ENCODE assay signal across 19 cellular contexts in genomic region chr20:48808382-48809034, GRCh38. TPM values are rescaled to one million over a fixed set of nuclear protein-coding genes. Genes with fewer than 3 reads are reported as not detected.
DNase-seq lines count a peak whose midpoint lies in the region; ATAC-seq and TF ChIP-seq lines count a peak whose summit lies in the region.
"Had no signal": no experiment of that assay in that cellular context is flagged by ENCODE, and none has a peak within 500 bp of the region (broad histone marks: within the 10 kb centered on the region; RNA-seq: fewer than 3 reads in every experiment).

No MANE protein-coding gene starts in this region.

- no peaks in the 10 kb centered on the region for H3K27me3 ChIP-seq in CD8-positive, alpha-beta T cell (ENCODE audit: insufficient read depth, low read length)
- no peaks in the 10 kb centered on the region for H3K27me3 ChIP-seq in PC-3 (ENCODE audit: low read length)
- H3K27me3 ChIP-seq: colonic mucosa, testis had no signal

- no peaks in the 10 kb centered on the region for H3K79me2 ChIP-seq in PC-3 (ENCODE audit: low read length)

- peaks cover 57% of the 10 kb centered on the region for H3K4me1 ChIP-seq in CD8-positive, alpha-beta T cell (ENCODE audit: insufficient read depth, low read length)
- peaks cover 16% of the 10 kb centered on the region; the same call in 1 of the 2 replicates for H3K4me1 ChIP-seq in PC-3 (ENCODE audit: insufficient read depth, low read length)
- H3K4me1 ChIP-seq: colonic mucosa, testis had no signal

- peak overlapping the region; percentile 77 for H3K27ac Mint-ChIP-seq in CD8-positive, alpha-beta T cell
- peak overlapping the region; percentile 78 for H3K27ac Mint-ChIP-seq in central memory CD8-positive, alpha-beta T cell (ENCODE audit: low read depth)
- H3K27ac Mint-ChIP-seq in neural crest cell (ENCODE audit: unreplicated experiment) (peak overlapping the region; percentile 89), type B pancreatic cell (no peak overlapping the region)

- ATAC-seq in CD8-positive, alpha-beta T cell = no peak
- peak; percentile 14; the same call in 1 of the 2 replicates for ATAC-seq in PC-3
- ATAC-seq in central memory CD8-positive, alpha-beta T cell (replicated peaks; ENCODE audit: extremely low read depth, poor library complexity, severe bottlenecking) = no peak
- ATAC-seq: mucosa of descending colon had no signal

- CTCF ChIA-PET in CD8-positive, alpha-beta T cell (lab: Charles Lee) = no interaction called here
- CTCF ChIA-PET in PC-3 (lab: Charles Lee) = no interaction called here

- BruUV-seq in PC-3 (replicated peaks; lab: Mats Ljungman, UMichigan) = no TSS peak

- no peak overlapping the region for H3K4me3 ChIP-seq in CD8-positive, alpha-beta T cell (ENCODE audit: low read depth, low read length)
- H3K4me3 ChIP-seq in PC-3 (ENCODE audit: low read length) = no peak overlapping the region
- H3K4me3 ChIP-seq: colonic mucosa, mucosa of descending colon, testis had no signal

- no peaks in the 10 kb centered on the region for H3K27me3 Mint-ChIP-seq in CD8-positive, alpha-beta T cell (ENCODE audit: low read depth)
- H3K27me3 Mint-ChIP-seq in central memory CD8-positive, alpha-beta T cell = no peaks in the 10 kb centered on the region
- H3K27me3 Mint-ChIP-seq in neural crest cell (ENCODE audit: low read depth) (no peaks in the 10 kb centered on the region), type B pancreatic cell (peaks cover 14% of the 10 kb centered on the region)

- peaks cover 4% of the 10 kb centered on the region for H3K9me3 ChIP-seq in CD8-positive, alpha-beta T cell (ENCODE audit: low read length)
- no peaks in the 10 kb centered on the region for H3K9me3 ChIP-seq in PC-3 (ENCODE audit: low read length)
- H3K9me3 ChIP-seq: colonic mucosa, mucosa of descending colon, testis had no signal

- H3K36me3 Mint-ChIP-seq in CD8-positive, alpha-beta T cell = peaks cover 49% of the 10 kb centered on the region
- peaks cover 25% of the 10 kb centered on the region for H3K36me3 Mint-ChIP-seq in central memory CD8-positive, alpha-beta T cell (ENCODE audit: insufficient read depth)
- peaks cover 36% of the 10 kb centered on the region for H3K36me3 Mint-ChIP-seq in neural crest cell (ENCODE audit: low read depth)
- H3K36me3 Mint-ChIP-seq in type B pancreatic cell = peaks cover 9% of the 10 kb centered on the region

- no peaks in the 10 kb centered on the region for H3K9me2 ChIP-seq in PC-3 (replicated peaks; ENCODE audit: low read length)

- H2AFZ ChIP-seq in PC-3 (ENCODE audit: low read length) = no peak overlapping the region

- H4K20me1 ChIP-seq in PC-3 (ENCODE audit: low read length) = no peaks in the 10 kb centered on the region

- no peaks in the 10 kb centered on the region for H3F3A ChIP-seq in PC-3 (ENCODE audit: low read length, unreplicated experiment)

- H3K4me3 Mint-ChIP-seq in CD8-positive, alpha-beta T cell = peak overlapping the region; percentile 8
- no peak overlapping the region for H3K4me3 Mint-ChIP-seq in central memory CD8-positive, alpha-beta T cell
- peak overlapping the region; percentile 28 for H3K4me3 Mint-ChIP-seq in neural crest cell
- H3K4me3 Mint-ChIP-seq in type B pancreatic cell = no peak overlapping the region

- DNase-seq in CD8-positive, alpha-beta T cell = no peak
- DNase-seq in PC-3 (peak; percentile 25), neural crest cell (ENCODE audit: low read depth, low spot score) (no peak), posterior vena cava (ENCODE audit: low spot score) (no peak), NCI-H1694 (lab: John Stamatoyannopoulos, UW) (no peak), NCI-H2227 treated with DMSO at 0.1 percent for 48 hours (lab: John Stamatoyannopoulos, UW) (no peak), type B pancreatic cell (ENCODE audit: extremely low spot score, unreplicated experiment) (no peak)
- DNase-seq in central memory CD8-positive, alpha-beta T cell (ENCODE audit: low spot score in 2 of 2) = no peak
- DNase-seq: colonic mucosa; foreskin melanocyte; HCEC 1CT; KBM-7; mucosa of descending colon; NCI-H2029 treated with DMSO at 0.1 percent for 48 hours; NCI-H524 treated with DMSO at 0.1 percent for 48 hours; stimulated activated CD4-positive, alpha-beta T cell treated with anti-CD3 and anti-CD28 coated beads, Interleukin-2, amount 100 ng/mL, for 24 hours; T-helper 1 cell; testis had no signal

- POLR2A ChIA-PET in CD8-positive, alpha-beta T cell (lab: Charles Lee) = no interaction called here
- POLR2A ChIA-PET in PC-3 (lab: Charles Lee; ENCODE audit: unreplicated experiment) = no interaction called here

- no peak overlapping the region for H3K27ac ChIP-seq in CD8-positive, alpha-beta T cell (ENCODE audit: low read depth, low read length)
- H3K27ac ChIP-seq in PC-3 (ENCODE audit: low read length) = no peak overlapping the region
- H3K27ac ChIP-seq: colonic mucosa, testis, VCaP had no signal

- no peak overlapping the region for H3K9ac ChIP-seq in PC-3 (ENCODE audit: low read length)

- H3K4me1 Mint-ChIP-seq in CD8-positive, alpha-beta T cell (ENCODE audit: low read depth) = peaks cover 64% of the 10 kb centered on the region
- H3K4me1 Mint-ChIP-seq in central memory CD8-positive, alpha-beta T cell = peaks cover 61% of the 10 kb centered on the region
- H3K4me1 Mint-ChIP-seq in neural crest cell (peaks cover 56% of the 10 kb centered on the region), type B pancreatic cell (ENCODE audit: unreplicated experiment) (no peaks in the 10 kb centered on the region)

- TF ChIP-seq CTCF in CD8-positive, alpha-beta T cell (IDR thresholded peaks at IDR 0.05) = no peak
- TF ChIP-seq CTCF in PC-3 (conservative IDR thresholded peaks at IDR 0.05; ENCODE audit: low read depth, low read length) (no peak), neural crest cell (conservative IDR thresholded peaks at IDR 0.05) (no peak), type B pancreatic cell (conservative IDR thresholded peaks at IDR 0.05) (no peak)

- H3K9me3 Mint-ChIP-seq in CD8-positive, alpha-beta T cell = peaks cover 4% of the 10 kb centered on the region
- no peaks in the 10 kb centered on the region for H3K9me3 Mint-ChIP-seq in central memory CD8-positive, alpha-beta T cell
- H3K9me3 Mint-ChIP-seq in neural crest cell (peaks cover 3% of the 10 kb centered on the region), type B pancreatic cell (no peaks in the 10 kb centered on the region)

- no peaks in the 10 kb centered on the region for H3K36me3 ChIP-seq in CD8-positive, alpha-beta T cell (ENCODE audit: insufficient read depth, low read length)
- no peaks in the 10 kb centered on the region for H3K36me3 ChIP-seq in PC-3 (ENCODE audit: low read depth, low read length)
- H3K36me3 ChIP-seq: colonic mucosa had no signal

- H3K4me2 ChIP-seq in PC-3 (ENCODE audit: low read length) = no peak overlapping the region

- intact Hi-C loops in CD8-positive, alpha-beta T cell (cut with DNase I, micrococcal nuclease) = no loop called here
- intact Hi-C loops in PC-3 (cut with micrococcal nuclease) (no loop called here), posterior vena cava (cut with DNase I) (no loop called here)

RNA-seq across cellular contexts. Expression of gene PREX1, which starts 19.3 kb away (rescaled TPM):
- 100 to 1,000 TPM; 111 to 117 TPM for total RNA-seq in CD8-positive, alpha-beta T cell
- total RNA-seq in PC-3 (2014; rRNA removed) (18.9 and 22.1 TPM in 2 replicates), neural crest cell (72.4 and 73.7 TPM in 2 replicates), posterior vena cava (10 to 100 TPM; 16.9 to 22.0 TPM), type B pancreatic cell (ENCODE audit: low replicate concordance) (0.71 and 20.8 TPM in 2 replicates)

Comparison
In these comparisons a context has a peak if more than half of its experiments do, and no peak if none do; other contexts are left out.
1. H3K4me3 Mint-ChIP-seq: peak in CD8-positive, alpha-beta T cell (single experiment) and neural crest cell (single experiment); none in central memory CD8-positive, alpha-beta T cell (single experiment) and type B pancreatic cell (single experiment).